Comparison of ENCODE assay signal across 18 cellular contexts in genomic region chr4:141120036-141120593, GRCh38. TPM values are rescaled to one million over a fixed set of nuclear protein-coding genes. Genes with fewer than 3 reads are reported as not detected.
DNase-seq lines count a peak whose midpoint lies in the region; ATAC-seq and TF ChIP-seq lines count a peak whose summit lies in the region.
"Had no signal": no experiment of that assay in that cellular context is flagged by ENCODE, and none has a peak within 500 bp of the region (broad histone marks: within the 10 kb centered on the region; RNA-seq: fewer than 3 reads in every experiment).

No MANE protein-coding gene starts in this region.

- no peak for ATAC-seq in GM21529 (IDR thresholded peaks at IDR 0.05; ENCODE audit: unreplicated experiment)
- ATAC-seq: CD8-positive, alpha-beta T cell had no signal

- H3K27me3 ChIP-seq in breast epithelium (no peaks in the 10 kb centered on the region), right atrium auricular region (no peaks in the 10 kb centered on the region)
- H3K27me3 ChIP-seq: BLaER1 had no signal

- H3K27ac ChIP-seq in breast epithelium (no peak overlapping the region), right atrium auricular region (peak overlapping the region; percentile 36 to 39)
- H3K27ac ChIP-seq: 22Rv1, BLaER1, C4-2B, GM23248 had no signal

- POLR2A ChIA-PET in MCF 10A (lab: Yijun Ruan, JAX), result no interaction called here

- intact Hi-C loops in MCF 10A (cut with micrococcal nuclease), result no loop called here
- intact Hi-C loops in breast epithelium (cut with DNase I; ENCODE audit: low total_unique reads), result no loop called here
- intact Hi-C loops in cardiac septum (cut with DNase I), result no loop called here

- H3K27ac Mint-ChIP-seq in MCF 10A (ENCODE audit: low read depth, unreplicated experiment), result peak overlapping the region; percentile 63
- peak overlapping the region; percentile 36 for H3K27ac Mint-ChIP-seq in osteocyte (ENCODE audit: unreplicated experiment)
- H3K27ac Mint-ChIP-seq: B cell; CD4-positive, CD25-positive, alpha-beta regulatory T cell; CD8-positive, alpha-beta T cell had no signal

- CTCF ChIA-PET in MCF 10A (lab: Yijun Ruan, JAX), result interaction anchor here (1.7 kb wide), 1 partner anchor 13 kb away, joined by 6 read pairs; the partner anchor contains the start of gene RNF150

- H3K4me3 Mint-ChIP-seq in MCF 10A (ENCODE audit: unreplicated experiment) (no peak overlapping the region), osteocyte (ENCODE audit: unreplicated experiment) (no peak overlapping the region)
- H3K4me3 Mint-ChIP-seq: B cell; CD4-positive, CD25-positive, alpha-beta regulatory T cell; CD8-positive, alpha-beta T cell had no signal

- H3K4me1 ChIP-seq in breast epithelium (no peaks in the 10 kb centered on the region), right atrium auricular region (peaks cover 0 to 12% of the 10 kb centered on the region in 2 donors)
- H3K4me1 ChIP-seq: BLaER1, Caco-2 had no signal

- H3K36me3 ChIP-seq in breast epithelium (no peaks in the 10 kb centered on the region), right atrium auricular region (no peaks in the 10 kb centered on the region)
- H3K36me3 ChIP-seq: BLaER1 had no signal

- H3K4me1 Mint-ChIP-seq in MCF 10A (ENCODE audit: insufficient read depth, unreplicated experiment) (no peaks in the 10 kb centered on the region), osteocyte (ENCODE audit: unreplicated experiment) (peaks cover 25% of the 10 kb centered on the region)
- H3K4me1 Mint-ChIP-seq: B cell; CD4-positive, CD25-positive, alpha-beta regulatory T cell had no signal

- no peak for TF ChIP-seq POLR2A in breast epithelium (IDR thresholded peaks at IDR 0.05)

- no peaks in the 10 kb centered on the region for H3K9me3 Mint-ChIP-seq in MCF 10A (ENCODE audit: unreplicated experiment)
- peaks cover 13% of the 10 kb centered on the region for H3K9me3 Mint-ChIP-seq in osteocyte (ENCODE audit: unreplicated experiment)
- H3K9me3 Mint-ChIP-seq: CD8-positive, alpha-beta T cell had no signal

- TF ChIP-seq CTCF in MCF 10A (IDR thresholded peaks at IDR 0.05; ENCODE audit: unreplicated experiment) (no peak), breast epithelium (IDR thresholded peaks at IDR 0.05) (no peak), right atrium auricular region (IDR thresholded peaks at IDR 0.05) (no peak), osteocyte (IDR thresholded peaks at IDR 0.05) (no peak)

- H3K36me3 Mint-ChIP-seq in MCF 10A (ENCODE audit: insufficient read depth, unreplicated experiment), result no peaks in the 10 kb centered on the region
- H3K36me3 Mint-ChIP-seq in osteocyte (ENCODE audit: unreplicated experiment), result peaks cover 38% of the 10 kb centered on the region
- H3K36me3 Mint-ChIP-seq: CD4-positive, CD25-positive, alpha-beta regulatory T cell; CD8-positive, alpha-beta T cell had no signal

- DNase-seq in MCF 10A (ENCODE audit: unreplicated experiment), result no peak
- no peak for DNase-seq in breast epithelium (ENCODE audit: low spot score in 2 of 2)
- DNase-seq in right atrium auricular region (ENCODE audit: low spot score), result no peak
- DNase-seq in cardiac septum (ENCODE audit: low spot score), result no peak
- DNase-seq in osteocyte (ENCODE audit: extremely low spot score, unreplicated experiment), result no peak
- DNase-seq: Caco-2; CD4-positive, CD25-positive, alpha-beta regulatory T cell; CD8-positive, alpha-beta T cell; DMS153; DND-41; GM23248; H7; HCEC 1CT had no signal

- H3K4me3 ChIP-seq in breast epithelium (no peak overlapping the region), right atrium auricular region (no peak overlapping the region)
- H3K4me3 ChIP-seq: BLaER1, GM23248 had no signal

- H3K27me3 Mint-ChIP-seq in MCF 10A (ENCODE audit: insufficient read depth, unreplicated experiment) (no peaks in the 10 kb centered on the region), osteocyte (ENCODE audit: unreplicated experiment) (no peaks in the 10 kb centered on the region)

- no TSS peak for BruUV-seq in MCF 10A (replicated peaks; lab: Mats Ljungman, UMichigan)

- peaks cover 4 to 5% of the 10 kb centered on the region in 2 donors for H3K9me3 ChIP-seq in breast epithelium
- H3K9me3 ChIP-seq in right atrium auricular region, result no peaks in the 10 kb centered on the region
- H3K9me3 ChIP-seq: Caco-2 had no signal

RNA-seq across cellular contexts. Expression of gene RNF150, which starts 13.2 kb away (rescaled TPM):
- total RNA-seq in MCF 10A (2022) (0.32 and 0.44 TPM in 2 replicates), breast epithelium (10 to 100 TPM in 2 of 3 donors, 1 to 10 TPM in 1; 5.6 to 19.7 (median 14.8) TPM), right atrium auricular region (10 to 100 TPM; 26.2 to 34.2 TPM), cardiac septum (69.2 TPM), osteocyte (56.2 and 56.5 TPM in 2 replicates)
- total RNA-seq: B cell; CD8-positive, alpha-beta T cell had no signal

Comparison
In these comparisons a context has a peak if more than half of its experiments do, and no peak if none do; other contexts are left out.
1. H3K27ac ChIP-seq: peak in right atrium auricular region (2 of 2); none in breast epithelium (0 of 2).